In genomic region chr17:49515196-49515770, GRCh38 we compare ENCODE assay signal across 1 cellular context.
TF ChIP-seq lines count a peak whose summit lies in the region.

No MANE protein-coding gene starts in this region.

TF ChIP-seq in SK-N-SH treated with all-trans-retinoic acid at 6 μM for 48 hours, 23 proteins besides CTCF, POLR2A, EP300 and RAD21 (continued from another document):
- no peak for TF ChIP-seq RARB (CRISPR knock-in tag; IDR thresholded peaks at IDR 0.05)
- TF ChIP-seq CREB5 (CRISPR knock-in tag; IDR thresholded peaks at IDR 0.05; ENCODE audit: low read depth), result no peak
- peak; percentile 96 for TF ChIP-seq TSHZ2 (CRISPR knock-in tag; IDR thresholded peaks at IDR 0.05)
